In genomic region chr19:21680679-21681078, GRCh38 we compare ENCODE assay signal across 21 cellular contexts.
"Had no signal": no experiment of that assay in that cellular context is flagged by ENCODE, and none has a peak within 500 bp of the region (broad histone marks: within the 10 kb centered on the region; RNA-seq: fewer than 3 reads in every experiment).

No MANE protein-coding gene starts in this region.

- H3K27me3 ChIP-seq: neural progenitor cell, right atrium auricular region, suprapubic skin, transverse colon, vagina had no signal

- H3K9ac ChIP-seq: neural progenitor cell had no signal

- ATAC-seq: left ventricle myocardium superior; lower lobe of right lung; mucosa of descending colon; sciatic nerve; stimulated activated naive CD8-positive, alpha-beta T cell treated with anti-CD3 and anti-CD28 coated beads, Interleukin-15, amount 100 ng/mL, for 72 hours had no signal

- H3K36me3 ChIP-seq: lower lobe of right lung, neural progenitor cell, prostate gland, right atrium auricular region, suprapubic skin, transverse colon, vagina had no signal

- H3K4me1 ChIP-seq: lower lobe of right lung, neural progenitor cell, prostate gland, right atrium auricular region, suprapubic skin, transverse colon, vagina had no signal

- H2AFZ ChIP-seq: neural progenitor cell had no signal

- H3K4me3 ChIP-seq: dorsolateral prefrontal cortex, lower lobe of right lung, mucosa of descending colon, neural progenitor cell, prostate gland, right atrium auricular region, smooth muscle cell, suprapubic skin, transverse colon, vagina had no signal

- H3K9me3 ChIP-seq: lower lobe of right lung, prostate gland, suprapubic skin, vagina had no signal

- DNase-seq: dorsolateral prefrontal cortex; effector CD4-positive, alpha-beta T cell; hypothalamus; left ventricle myocardium superior; lower lobe of right lung; mucosa of descending colon; naive B cell; stimulated activated CD4-positive, alpha-beta T cell treated with anti-CD3 and anti-CD28 coated beads, Interleukin-12 subunit alpha, Interleukin-12 subunit beta, amount 100 ng/mL, for 4 hours; stimulated activated CD4-positive, alpha-beta T cell treated with anti-CD3 and anti-CD28 coated beads, Interleukin-1b, Interleukin-23, amount 100 ng/mL, for 48 hours; stimulated activated CD4-positive, alpha-beta T cell treated with anti-CD3 and anti-CD28 coated beads, Interleukin-4, amount 100 ng/mL, for 1 hour; stimulated activated CD8-positive, alpha-beta memory T cell treated with anti-CD3 and anti-CD28 coated beads, Interleukin-4, amount 100 ng/mL, for 48 hours; stimulated activated naive CD4-positive, alpha-beta T cell; stimulated activated naive CD8-positive, alpha-beta T cell treated with anti-CD3 and anti-CD28 coated beads, Interleukin-15, amount 100 ng/mL, for 72 hours; transverse colon had no signal

- H3K27ac ChIP-seq: dorsolateral prefrontal cortex, lower lobe of right lung, neural progenitor cell, prostate gland, right atrium auricular region, suprapubic skin, transverse colon, vagina had no signal

- H3K4me2 ChIP-seq: neural progenitor cell, smooth muscle cell had no signal
